In the genomic region with DNA sequence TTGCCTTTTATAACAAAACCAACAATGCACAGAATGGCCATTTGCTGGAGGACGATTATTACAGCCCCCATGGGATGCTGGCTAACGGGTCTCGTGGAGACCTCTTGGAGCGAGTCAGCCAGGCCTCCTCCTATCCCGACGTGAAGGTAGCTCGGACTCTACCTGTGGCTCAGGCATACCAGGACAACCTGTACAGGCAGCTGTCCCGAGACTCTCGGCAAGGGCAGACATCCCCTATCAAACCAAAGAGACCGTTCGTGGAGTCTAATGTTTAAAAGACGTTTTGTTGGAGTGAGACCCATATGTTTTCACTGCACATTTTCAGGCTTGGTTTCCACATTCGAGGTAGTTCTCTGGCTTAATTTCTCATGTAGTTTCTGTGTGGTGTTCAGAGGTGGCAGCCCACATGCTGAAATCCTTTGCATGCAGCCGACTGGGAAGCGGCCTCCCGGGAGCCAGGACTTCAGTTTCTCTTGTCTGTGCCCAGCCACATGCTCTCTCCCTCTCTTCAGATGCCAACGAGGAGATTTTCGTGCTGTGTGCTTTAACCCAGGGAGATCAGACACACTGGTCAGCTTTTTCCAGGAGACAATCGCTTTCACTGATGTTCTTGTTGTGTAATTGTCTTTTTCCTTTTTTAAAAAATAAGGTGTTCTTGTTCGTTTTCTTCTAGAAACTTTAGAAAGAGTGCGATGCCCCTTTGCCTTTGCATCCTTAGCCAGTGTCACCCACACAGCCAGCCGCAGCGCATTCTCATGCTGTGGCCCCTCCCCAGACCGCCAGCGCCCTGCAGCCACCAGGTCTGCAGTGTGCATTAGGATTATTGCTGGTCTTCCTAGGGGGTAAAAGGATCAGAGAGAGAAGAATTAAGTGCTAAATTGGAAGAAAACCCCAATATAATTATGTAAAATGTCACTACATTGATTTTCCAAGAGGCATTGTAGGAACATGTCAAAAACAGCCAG, we compare ENCODE assay signal across 25 cellular contexts. TPM values are rescaled to one million over a fixed set of nuclear protein-coding genes. Genes with fewer than 3 reads are reported as not detected.
DNase-seq lines count a peak whose midpoint lies in the region; ATAC-seq and TF ChIP-seq lines count a peak whose summit lies in the region.
"Had no signal": no experiment of that assay in that cellular context is flagged by ENCODE, and none has a peak within 500 bp of the region (broad histone marks: within the 10 kb centered on the region; RNA-seq: fewer than 3 reads in every experiment).

No MANE protein-coding gene starts in this region.

- 92% methylated on average over 25 of the region's 25 CpGs for WGBS in testis, 2 donors

- peaks cover 48% of the 10 kb centered on the region for H3K36me3 Mint-ChIP-seq in endothelial cell (ENCODE audit: low read depth, unreplicated experiment)

- DNase-seq in NCI-H82 (lab: John Stamatoyannopoulos, UW) (peak; percentile 64), NCI-H82 treated with DMSO at 0.1 percent for 48 hours (lab: John Stamatoyannopoulos, UW; ENCODE audit: unreplicated experiment) (no peak), RWPE1 (ENCODE audit: low spot score) (no peak), endothelial cell (ENCODE audit: low spot score) (no peak), testis (peak; percentile 8), mucosa of descending colon (no peak), activated gamma-delta T cell treated with Interleukin-2 at 50 U/mL for 16 hours (no peak)
- DNase-seq: ACHN; CD4-positive, alpha-beta memory T cell; DMS153; GDM1; GOT3; HCEC 1CT; MM.1S; NCI-H1048; NCI-H1436 treated with DMSO at 0.1 percent for 48 hours; NCI-H1930; NCI-H2227 treated with DMSO at 0.1 percent for 48 hours; NCI-H510A; NK-92 treated with Interleukin-12 subunit alpha and Interleukin-12 subunit beta, amount 100 ng/mL, for 24 hours; Peyer's patch had no signal

- peak overlapping the region; percentile 98 for H3K27ac Mint-ChIP-seq in endothelial cell (ENCODE audit: unreplicated experiment)

- TF ChIP-seq CTCF in RWPE1 (conservative IDR thresholded peaks at IDR 0.05; ENCODE audit: low read depth), result no peak
- no peak for TF ChIP-seq CTCF in endothelial cell (IDR thresholded peaks at IDR 0.05; ENCODE audit: unreplicated experiment)
- no peak for TF ChIP-seq CTCF in testis (IDR thresholded peaks at IDR 0.05)
- TF ChIP-seq CTCF in mucosa of descending colon (IDR thresholded peaks at IDR 0.05), result no peak

- intact Hi-C loops in testis (cut with DNase I; ENCODE audit: low total_unique reads) (no loop called here), mucosa of descending colon (cut with DNase I, micrococcal nuclease) (no loop called here)

- H3K27me3 Mint-ChIP-seq in endothelial cell (ENCODE audit: unreplicated experiment), result peaks cover 13% of the 10 kb centered on the region
- H3K27me3 Mint-ChIP-seq: CD4-positive, alpha-beta memory T cell had no signal

- H3K27ac ChIP-seq in RWPE1 (peak overlapping the region; percentile 2; the same call in 1 of the 2 replicates), testis (no peak overlapping the region)
- H3K27ac ChIP-seq: 22Rv1, BLaER1, Peyer's patch, SJSA1 had no signal

- H3K9me3 ChIP-seq in testis (no peaks in the 10 kb centered on the region), mucosa of descending colon (no peaks in the 10 kb centered on the region)
- H3K9me3 ChIP-seq: BLaER1, Peyer's patch, SJSA1 had no signal

- ATAC-seq in GM18870 (IDR thresholded peaks at IDR 0.05; ENCODE audit: unreplicated experiment) (no peak), mucosa of descending colon (no peak)

- H3K9me3 Mint-ChIP-seq in endothelial cell (ENCODE audit: unreplicated experiment), result no peaks in the 10 kb centered on the region
- H3K9me3 Mint-ChIP-seq: CD4-positive, alpha-beta memory T cell had no signal

- H3K4me3 ChIP-seq in testis (no peak overlapping the region), mucosa of descending colon (no peak overlapping the region)
- H3K4me3 ChIP-seq: BLaER1, Peyer's patch, SJSA1 had no signal

- H3K36me3 ChIP-seq in testis (ENCODE audit: low read depth, missing control alignments) (no peaks in the 10 kb centered on the region), mucosa of descending colon (ENCODE audit: low read depth) (no peaks in the 10 kb centered on the region)
- H3K36me3 ChIP-seq: Peyer's patch had no signal

- no peak for TF ChIP-seq POLR2A in testis (IDR thresholded peaks at IDR 0.05)

- H3K4me3 Mint-ChIP-seq in endothelial cell (ENCODE audit: unreplicated experiment), result peak overlapping the region; percentile 44
- H3K4me3 Mint-ChIP-seq: CD4-positive, alpha-beta memory T cell had no signal

- no peaks in the 10 kb centered on the region for H3K4me1 ChIP-seq in testis
- no peaks in the 10 kb centered on the region for H3K4me1 ChIP-seq in mucosa of descending colon (ENCODE audit: low read depth)
- H3K4me1 ChIP-seq: Peyer's patch, SJSA1 had no signal

- CTCF ChIA-PET in RWPE1 (lab: Yijun Ruan, JAX), result no interaction called here

- POLR2A ChIA-PET in RWPE1 (lab: Yijun Ruan, JAX; ENCODE audit: low non-redundant PET), result no interaction called here

- H3K27me3 ChIP-seq in testis, result no peaks in the 10 kb centered on the region
- H3K27me3 ChIP-seq: BLaER1, Peyer's patch, SJSA1 had no signal

- H3K4me1 Mint-ChIP-seq in endothelial cell (ENCODE audit: unreplicated experiment), result peaks cover 81% of the 10 kb centered on the region

RNA-seq across cellular contexts. Expression of a gene that starts 24.1 kb away (rescaled TPM):
- total RNA-seq in endothelial cell (ENCODE audit: unreplicated experiment) (57.3 TPM), testis (10 to 100 TPM; 17.6 to 19.7 TPM), mucosa of descending colon (10 to 100 TPM; 38.1 to 54.9 (median 51.3) TPM)
- polyA plus RNA-seq in testis (ENCODE audit: insufficient read depth, low read depth, low replicate concordance), result 20.7 TPM

RNA-seq across cellular contexts. Expression of a gene that starts 54.9 kb away (rescaled TPM):
- 44.8 TPM for total RNA-seq in endothelial cell (ENCODE audit: unreplicated experiment)
- 100 to 1,000 TPM in 1 of 2 donors, 10 to 100 TPM in 1; 87.8 to 174 TPM for total RNA-seq in testis
- polyA plus RNA-seq in testis (ENCODE audit: insufficient read depth, low read depth, low replicate concordance), result 216 TPM
- total RNA-seq in mucosa of descending colon, result 10 to 100 TPM; 16.0 to 24.6 (median 23.0) TPM

Comparison
In these comparisons a context has a peak if more than half of its experiments do, and no peak if none do; other contexts are left out.
1. DNase-seq: peak in NCI-H82 (single experiment) and testis (single experiment); none in NCI-H82 treated with DMSO at 0.1 percent for 48 hours (single experiment), RWPE1 (single experiment), endothelial cell (single experiment), mucosa of descending colon (0 of 3) and activated gamma-delta T cell treated with Interleukin-2 at 50 U/mL for 16 hours (single experiment).